ENCODE assay signal across 28 cellular contexts in genomic region chr2:178361588-178361987, GRCh38.
"Had no signal": no experiment of that assay in that cellular context is flagged by ENCODE, and none has a peak within 500 bp of the region (broad histone marks: within the 10 kb centered on the region; RNA-seq: fewer than 3 reads in every experiment).

No MANE protein-coding gene starts in this region.

- H3K4me3 ChIP-seq: left lung, lower lobe of right lung, ovary, right atrium auricular region, right lobe of liver, smooth muscle cell, tibial nerve, vagina had no signal

- FAIRE-seq: islet of Langerhans, kidney had no signal

- H3K36me3 ChIP-seq: left lung, lower lobe of right lung, ovary, right atrium auricular region, right lobe of liver, tibial nerve, vagina had no signal

- H3K4me1 Mint-ChIP-seq: immature natural killer cell; naive B cell; natural killer cell; stimulated activated memory B cell treated with anti-CD40 and anti-IgM and Interleukin-4, amounts not matched to agents 10 μg/mL and 1 μg/mL and 100 μg/mL, for 72 hours; stimulated activated naive CD8-positive, alpha-beta T cell treated with anti-CD3 and anti-CD28 coated beads, Interleukin-15, amount 100 ng/mL, for 72 hours had no signal

- H3K4me3 Mint-ChIP-seq: immature natural killer cell; mesothelial cell of epicardium; naive B cell; natural killer cell; stimulated activated memory B cell treated with anti-CD40 and anti-IgM and Interleukin-4, amounts not matched to agents 10 μg/mL and 1 μg/mL and 100 μg/mL, for 72 hours; stimulated activated naive CD8-positive, alpha-beta T cell treated with anti-CD3 and anti-CD28 coated beads, Interleukin-15, amount 100 ng/mL, for 72 hours; type B pancreatic cell had no signal

- H3K4me2 ChIP-seq: smooth muscle cell had no signal

- H3K9me3 Mint-ChIP-seq: natural killer cell, type B pancreatic cell had no signal

- ATAC-seq: left colon; left lung; lower lobe of right lung; natural killer cell; right lobe of liver; stimulated activated memory B cell treated with anti-CD40 and anti-IgM and Interleukin-4, amounts not matched to agents 10 μg/mL and 1 μg/mL and 100 μg/mL, for 72 hours; stimulated activated naive CD8-positive, alpha-beta T cell treated with anti-CD3 and anti-CD28 coated beads, Interleukin-15, amount 100 ng/mL, for 72 hours had no signal

- H3K36me3 Mint-ChIP-seq: immature natural killer cell; naive B cell; natural killer cell; stimulated activated memory B cell treated with anti-CD40 and anti-IgM and Interleukin-4, amounts not matched to agents 10 μg/mL and 1 μg/mL and 100 μg/mL, for 72 hours; type B pancreatic cell had no signal

- H3K27me3 Mint-ChIP-seq: progenitor cell of endocrine pancreas had no signal

- H3K27ac ChIP-seq: left lung, lower lobe of right lung, ovary, right atrium auricular region, right lobe of liver, tibial nerve, vagina had no signal

- H3K4me1 ChIP-seq: left lung, lower lobe of right lung, right atrium auricular region, right lobe of liver, tibial nerve, vagina had no signal

- H3K27ac Mint-ChIP-seq: immature natural killer cell; mesothelial cell of epicardium; naive B cell; natural killer cell; progenitor cell of endocrine pancreas; stimulated activated memory B cell treated with anti-CD40 and anti-IgM and Interleukin-4, amounts not matched to agents 10 μg/mL and 1 μg/mL and 100 μg/mL, for 72 hours; stimulated activated naive CD8-positive, alpha-beta T cell treated with anti-CD3 and anti-CD28 coated beads, Interleukin-15, amount 100 ng/mL, for 72 hours; type B pancreatic cell had no signal

- H3K27me3 ChIP-seq: left lung, ovary, right atrium auricular region, right lobe of liver, tibial nerve, vagina had no signal

- DNase-seq: hypothalamus; immature natural killer cell; kidney; left colon; left lung; lower lobe of right lung; mammary epithelial cell; mesenchymal stem cell; naive B cell; natural killer cell; ovary; right lobe of liver; stimulated activated CD4-positive, alpha-beta T cell treated with anti-CD3 and anti-CD28 coated beads, Interleukin-1b, Interleukin-23, amount 100 ng/mL, for 48 hours; stimulated activated CD4-positive, alpha-beta T cell treated with anti-CD3 and anti-CD28 coated beads, Interleukin-2, amount 100 ng/mL, for 48 hours; stimulated activated CD4-positive, alpha-beta T cell treated with anti-CD3 and anti-CD28 coated beads, Interleukin-4, amount 100 ng/mL, for 4 hours; stimulated activated CD8-positive, alpha-beta memory T cell treated with anti-CD3 and anti-CD28 coated beads, Interleukin-4, amount 100 ng/mL, for 48 hours; stimulated activated naive CD4-positive, alpha-beta T cell treated with Interleukin-2 at 50 U/mL for 16 hours; stimulated activated naive CD8-positive, alpha-beta T cell treated with anti-CD3 and anti-CD28 coated beads, Interleukin-15, amount 100 ng/mL, for 72 hours; substantia nigra had no signal
